Comparison of ENCODE assay signal across 1 cellular context in genomic region chr7:143016996-143017395, GRCh38.
TF ChIP-seq lines count a peak whose summit lies in the region.

No MANE protein-coding gene starts in this region.

TF ChIP-seq in SK-N-SH, 30 proteins besides CTCF, POLR2A, EP300 and RAD21 (continued from another document):
- TF ChIP-seq USF2 (IDR thresholded peaks at IDR 0.05; ENCODE audit: borderline replicate concordance, low read depth, low read length) (no peak), REST (IDR thresholded peaks at IDR 0.05; ENCODE audit: low read depth, low read length) (no peak), GABPA (IDR thresholded peaks at IDR 0.05; ENCODE audit: low read depth) (no peak), YY1 (IDR thresholded peaks at IDR 0.05; ENCODE audit: low read depth) (no peak), SIN3A (IDR thresholded peaks at IDR 0.05; ENCODE audit: borderline replicate concordance, low read depth, low read length) (no peak), NRF1 (IDR thresholded peaks at IDR 0.05; ENCODE audit: low read depth, low read length) (no peak), TCF12 (IDR thresholded peaks at IDR 0.05) (no peak), EZH2phosphoT487 (IDR thresholded peaks at IDR 0.05; ENCODE audit: borderline replicate concordance, low read depth) (no peak), JUND (IDR thresholded peaks at IDR 0.05) (no peak), SMC3 (IDR thresholded peaks at IDR 0.05; ENCODE audit: low read depth, low read length) (no peak), GATA2 (CRISPR knock-in tag; IDR thresholded peaks at IDR 0.05) (no peak), PBX3 (IDR thresholded peaks at IDR 0.05) (no peak), MAX (IDR thresholded peaks at IDR 0.05; ENCODE audit: low read depth) (no peak; the same call in 1 of the 2 replicates)
